In the genomic region with DNA sequence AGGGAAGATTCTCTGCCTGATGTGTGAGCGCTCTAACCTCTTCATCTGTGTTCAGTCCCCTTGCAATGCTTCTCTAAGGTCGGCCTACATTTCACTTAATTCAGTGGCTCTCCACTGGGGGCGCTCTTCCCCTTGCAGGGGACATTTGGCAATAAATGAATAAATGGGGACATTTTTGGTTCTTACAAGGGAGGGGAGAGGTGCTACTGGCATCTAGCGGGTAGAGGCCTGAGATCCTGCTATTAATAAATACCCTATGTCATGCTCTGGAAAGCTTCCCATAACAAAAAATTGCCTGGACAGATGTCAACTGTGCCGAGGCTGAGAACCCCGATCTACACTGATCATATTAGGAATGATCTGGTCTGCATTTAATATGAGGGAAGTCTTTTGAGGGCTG, we compare ENCODE assay signal across 8 cellular contexts. TPM values are rescaled to one million over a fixed set of nuclear protein-coding genes. Genes with fewer than 3 reads are reported as not detected.
DNase-seq lines count a peak whose midpoint lies in the region; ATAC-seq and TF ChIP-seq lines count a peak whose summit lies in the region.

No MANE protein-coding gene starts in this region.

- H3K36me3 Mint-ChIP-seq in CD4-positive, alpha-beta T cell (ENCODE audit: low read depth), result no peaks in the 10 kb centered on the region
- H3K36me3 Mint-ChIP-seq in activated T-helper 17 cell treated with anti-CD3 and anti-CD28 coated beads, Interleukin-2, amount 50 U/mL, for 72 hours (ENCODE audit: low read depth), result no peaks in the 10 kb centered on the region

- POLR2A ChIA-PET in CD4-positive, alpha-beta T cell (lab: Charles Lee), result no interaction called here
- POLR2A ChIA-PET in Panc1 (lab: Charles Lee), result no interaction called here

- peaks cover 10% of the 10 kb centered on the region for H3K27me3 Mint-ChIP-seq in CD4-positive, alpha-beta T cell
- peaks cover 10% of the 10 kb centered on the region for H3K27me3 Mint-ChIP-seq in activated T-helper 17 cell treated with anti-CD3 and anti-CD28 coated beads, Interleukin-2, amount 50 U/mL, for 72 hours

- in situ Hi-C loops in Panc1 (cut with HindIII; ENCODE audit: low pct_unique_long_range_greater_than_20kb, low sequenced_read_pairs), result no loop called here

- BruUV-seq in Panc1 (replicated peaks; lab: Mats Ljungman, UMichigan), result no TSS peak

- TF ChIP-seq CTCF in CD4-positive, alpha-beta T cell (IDR thresholded peaks at IDR 0.05), result peak; percentile 83
- TF ChIP-seq CTCF in Panc1 (IDR thresholded peaks at IDR 0.05), result peak; percentile 98
- TF ChIP-seq CTCF in psoas muscle (IDR thresholded peaks at IDR 0.05), result peak; percentile 73

- no peaks in the 10 kb centered on the region for H3K4me1 Mint-ChIP-seq in CD4-positive, alpha-beta T cell (ENCODE audit: low read depth)
- H3K4me1 Mint-ChIP-seq in activated T-helper 17 cell treated with anti-CD3 and anti-CD28 coated beads, Interleukin-2, amount 50 U/mL, for 72 hours, result no peaks in the 10 kb centered on the region

- no peak overlapping the region for H3K27ac Mint-ChIP-seq in CD4-positive, alpha-beta T cell
- H3K27ac Mint-ChIP-seq in activated T-helper 17 cell treated with anti-CD3 and anti-CD28 coated beads, Interleukin-2, amount 50 U/mL, for 72 hours, result no peak overlapping the region

- H3K4me1 ChIP-seq in Panc1 (ENCODE audit: control insufficient read depth, insufficient read depth, low read length) (peaks cover 5% of the 10 kb centered on the region; the same call in 1 of the 2 replicates), psoas muscle (peaks cover 3% of the 10 kb centered on the region)

- CTCF ChIA-PET in CD4-positive, alpha-beta T cell (lab: Charles Lee), result no interaction called here
- CTCF ChIA-PET in Panc1 (lab: Charles Lee), result interaction anchor here (0.6 to 0.9 kb wide), 2 partner anchors 112 to 713 kb away, joined by 3 to 19 read pairs; no protein-coding TSS in a partner anchor

- H3K4me3 ChIP-seq in Panc1 (ENCODE audit: low read depth in 2 of 2, low read length in 2 of 2) (no peak overlapping the region), psoas muscle (peak overlapping the region; percentile 18)

- peak; percentile 19 to 64 (median 40) for DNase-seq in CD4-positive, alpha-beta T cell
- peak; percentile 44 for DNase-seq in HK-2 (ENCODE audit: unreplicated experiment)
- DNase-seq in Panc1 (ENCODE audit: low read depth, low spot score), result peak; percentile 52
- DNase-seq in globus pallidus (ENCODE audit: low spot score), result peak; percentile 51
- DNase-seq in psoas muscle, result peak; percentile 46 to 69

- peak; percentile 68 for ATAC-seq in CD4-positive, alpha-beta T cell (ENCODE audit: poor library complexity)
- ATAC-seq in Panc1 (peak; percentile 75), psoas muscle (peak; percentile 39 to 79 (median 58)), HG03469 (IDR thresholded peaks at IDR 0.05; ENCODE audit: unreplicated experiment) (no peak), HG03342 (IDR thresholded peaks at IDR 0.05; ENCODE audit: unreplicated experiment) (no peak)
- ATAC-seq in activated T-helper 17 cell treated with anti-CD3 and anti-CD28 coated beads, Interleukin-2, amount 50 U/mL, for 72 hours (replicated peaks), result peak; percentile 55

- H3K36me3 ChIP-seq in Panc1 (ENCODE audit: control insufficient read depth, insufficient read depth, low read length) (no peaks in the 10 kb centered on the region), psoas muscle (ENCODE audit: insufficient read depth in 1 of 2, low read depth in 1 of 2) (no peaks in the 10 kb centered on the region)

- no peaks in the 10 kb centered on the region for H3K27me3 ChIP-seq in CD4-positive, alpha-beta T cell (ENCODE audit: control insufficient read depth, insufficient read depth, low read length)
- no peaks in the 10 kb centered on the region for H3K27me3 ChIP-seq in Panc1 (ENCODE audit: control insufficient read depth, insufficient read depth, low read length)
- no peaks in the 10 kb centered on the region for H3K27me3 ChIP-seq in psoas muscle (ENCODE audit: insufficient read depth in 3 of 3, low read length in 2 of 3)

- no peaks in the 10 kb centered on the region for H3K9me3 ChIP-seq in CD4-positive, alpha-beta T cell (ENCODE audit: control insufficient read depth, low read length)
- H3K9me3 ChIP-seq in Panc1 (ENCODE audit: control insufficient read depth, insufficient read depth, low read depth, low read length) (no peaks in the 10 kb centered on the region), psoas muscle (no peaks in the 10 kb centered on the region)

- intact Hi-C loops in CD4-positive, alpha-beta T cell (cut with DNase I, micrococcal nuclease), result loop anchor here (1.0 to 2.0 kb wide), 3 partner anchors 162 to 343 kb away; no protein-coding TSS in a partner anchor
- intact Hi-C loops in Panc1 (cut with micrococcal nuclease; ENCODE audit: unreplicated experiment), result loop anchor here (5.0 kb wide), 1 partner anchor 150 kb away; no protein-coding TSS in a partner anchor
- intact Hi-C loops in psoas muscle (cut with DNase I), result no loop called here

- H3K4me3 Mint-ChIP-seq in CD4-positive, alpha-beta T cell, result no peak overlapping the region
- no peak overlapping the region for H3K4me3 Mint-ChIP-seq in activated T-helper 17 cell treated with anti-CD3 and anti-CD28 coated beads, Interleukin-2, amount 50 U/mL, for 72 hours

- no peak overlapping the region for H3K27ac ChIP-seq in CD4-positive, alpha-beta T cell (ENCODE audit: low read depth, low read length)
- no peak overlapping the region for H3K27ac ChIP-seq in Panc1 (ENCODE audit: low read length)
- no peak overlapping the region for H3K27ac ChIP-seq in psoas muscle

- no peaks in the 10 kb centered on the region for H3K9me3 Mint-ChIP-seq in CD4-positive, alpha-beta T cell
- H3K9me3 Mint-ChIP-seq in activated T-helper 17 cell treated with anti-CD3 and anti-CD28 coated beads, Interleukin-2, amount 50 U/mL, for 72 hours, result no peaks in the 10 kb centered on the region

- WGBS in psoas muscle, 3 donors, result 17 to 28% (median 19%) methylated on average over 6 of the region's 6 CpGs

RNA-seq across cellular contexts. Expression of a gene that starts 25.9 kb away (rescaled TPM):
- total RNA-seq in CD4-positive, alpha-beta T cell, result 10 to 100 TPM; 20.6 to 24.0 TPM
- total RNA-seq in Panc1 (2021; ENCODE audit: unreplicated experiment), result 93.6 TPM
- 70.9 TPM for polyA plus RNA-seq in Panc1 (2012; ENCODE audit: insufficient read length)
- 10 to 100 TPM; 30.6 to 70.5 TPM for total RNA-seq in activated T-helper 17 cell treated with anti-CD3 and anti-CD28 coated beads, Interleukin-2, amount 50 U/mL, for 72 hours
- total RNA-seq in psoas muscle, result 10 to 100 TPM; 40.4 to 58.8 (median 51.1) TPM
- 10 to 100 TPM; 28.2 to 65.4 (median 63.9) TPM for polyA plus RNA-seq in psoas muscle

RNA-seq across cellular contexts. Expression of a gene that starts 57.7 kb away (rescaled TPM):
- total RNA-seq in CD4-positive, alpha-beta T cell, result 10 to 100 TPM; 38.6 to 39.3 TPM
- total RNA-seq in Panc1 (2021; ENCODE audit: unreplicated experiment) (82.2 TPM), psoas muscle (10 to 100 TPM; 64.6 to 76.5 (median 66.9) TPM)
- polyA plus RNA-seq in Panc1 (2012; ENCODE audit: insufficient read length), result 82.6 TPM
- 10 to 100 TPM; 36.7 to 51.9 TPM for total RNA-seq in activated T-helper 17 cell treated with anti-CD3 and anti-CD28 coated beads, Interleukin-2, amount 50 U/mL, for 72 hours
- polyA plus RNA-seq in psoas muscle, result 100 to 1,000 TPM in 2 of 3 donors, 10 to 100 TPM in 1; 88.3 to 206 (median 130) TPM

Comparison
In these comparisons a context has a peak if more than half of its experiments do, and no peak if none do; other contexts are left out.
1. ATAC-seq: peak in CD4-positive, alpha-beta T cell (single experiment), Panc1 (single experiment), activated T-helper 17 cell treated with anti-CD3 and anti-CD28 coated beads, Interleukin-2, amount 50 U/mL, for 72 hours (single experiment) and psoas muscle (4 of 4); none in HG03469 (single experiment) and HG03342 (single experiment).
2. intact Hi-C loops: an anchor here in CD4-positive, alpha-beta T cell (1.0 to 2.0 kb wide) and Panc1 (5.0 kb wide); none called in psoas muscle.
3. Peak in every context shown above with its lines, with median percentiles within 50 percentile points of each other: DNase-seq and CTCF ChIP-seq.